Comparison of ENCODE assay signal across 1 cellular context in the genomic region with DNA sequence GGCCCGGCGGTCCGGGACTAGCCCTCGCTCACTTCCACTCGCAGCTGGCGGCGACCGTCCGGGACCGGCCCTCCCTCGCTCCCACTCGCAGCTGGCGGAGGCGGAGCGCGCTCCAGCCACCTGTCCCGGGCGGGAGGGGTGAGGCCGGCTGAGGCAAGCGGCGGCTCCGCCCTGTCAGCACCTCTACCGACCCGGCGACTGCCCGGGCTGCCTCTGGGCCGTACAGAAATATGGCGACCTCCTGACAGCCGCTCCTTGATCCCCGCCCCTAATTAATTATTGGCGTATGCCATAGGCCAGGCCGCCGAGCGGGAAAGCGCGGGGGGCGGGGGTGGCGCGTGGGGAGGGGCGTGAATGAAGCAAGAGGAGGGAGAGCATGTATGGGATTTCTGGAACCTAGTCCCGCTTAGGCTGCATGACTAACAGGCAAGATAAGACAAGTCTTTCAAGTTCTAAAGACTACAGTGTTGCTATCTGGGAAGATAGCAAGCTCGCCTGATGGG.
A peak's percentile ranks its signal among the peaks of the same experiment; 100 is the strongest.
TF ChIP-seq lines count a peak whose summit lies in the region.

TSS of gene MORC4 (minus strand) at position 200 of the 503 bp plus-strand sequence. CDS start 243 bp downstream, outside the sequence.

TF ChIP-seq in HEK293, 187 proteins besides CTCF, POLR2A, EP300 and RAD21 (continued from another document and continues in another):
- TF ChIP-seq ZNF133 (tag by site-specific recombination; IDR thresholded peaks at IDR 0.05), result no peak
- TF ChIP-seq ZNF521 (tag by site-specific recombination; IDR thresholded peaks at IDR 0.05), result no peak
- TF ChIP-seq, protein P1, sequence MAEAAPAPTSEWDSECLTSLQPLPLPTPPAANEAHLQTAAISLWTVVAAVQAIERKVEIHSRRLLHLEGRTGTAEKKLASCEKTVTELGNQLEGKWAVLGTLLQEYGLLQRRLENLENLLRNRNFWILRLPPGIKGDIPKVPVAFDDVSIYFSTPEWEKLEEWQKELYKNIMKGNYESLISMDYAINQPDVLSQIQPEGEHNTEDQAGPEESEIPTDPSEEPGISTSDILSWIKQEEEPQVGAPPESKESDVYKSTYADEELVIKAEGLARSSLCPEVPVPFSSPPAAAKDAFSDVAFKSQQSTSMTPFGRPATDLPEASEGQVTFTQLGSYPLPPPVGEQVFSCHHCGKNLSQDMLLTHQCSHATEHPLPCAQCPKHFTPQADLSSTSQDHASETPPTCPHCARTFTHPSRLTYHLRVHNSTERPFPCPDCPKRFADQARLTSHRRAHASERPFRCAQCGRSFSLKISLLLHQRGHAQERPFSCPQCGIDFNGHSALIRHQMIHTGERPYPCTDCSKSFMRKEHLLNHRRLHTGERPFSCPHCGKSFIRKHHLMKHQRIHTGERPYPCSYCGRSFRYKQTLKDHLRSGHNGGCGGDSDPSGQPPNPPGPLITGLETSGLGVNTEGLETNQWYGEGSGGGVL (tag by site-specific recombination; IDR thresholded peaks at IDR 0.05), result no peak
- TF ChIP-seq IKZF3 (tag by site-specific recombination; IDR thresholded peaks at IDR 0.05), result no peak
- TF ChIP-seq ZSCAN23 (tag by site-specific recombination; IDR thresholded peaks at IDR 0.05), result no peak
- TF ChIP-seq ZNF280D (tag by site-specific recombination; IDR thresholded peaks at IDR 0.05), result no peak
- TF ChIP-seq ZIC2 (tag by site-specific recombination; IDR thresholded peaks at IDR 0.05), result no peak
- TF ChIP-seq ZNF350 (tag by site-specific recombination; IDR thresholded peaks at IDR 0.05), result no peak
- TF ChIP-seq GLI2 (tag by site-specific recombination; IDR thresholded peaks at IDR 0.05; ENCODE audit: borderline replicate concordance, low read depth), result no peak
- TF ChIP-seq ZNF280C (tag by site-specific recombination; IDR thresholded peaks at IDR 0.05), result no peak
- TF ChIP-seq ZNF843 (tag by site-specific recombination; IDR thresholded peaks at IDR 0.05), result no peak
- TF ChIP-seq ZNF571 (tag by site-specific recombination; IDR thresholded peaks at IDR 0.05), result no peak
- no peak for TF ChIP-seq ZSCAN18 (tag by site-specific recombination; IDR thresholded peaks at IDR 0.05)
- TF ChIP-seq, protein P2, sequence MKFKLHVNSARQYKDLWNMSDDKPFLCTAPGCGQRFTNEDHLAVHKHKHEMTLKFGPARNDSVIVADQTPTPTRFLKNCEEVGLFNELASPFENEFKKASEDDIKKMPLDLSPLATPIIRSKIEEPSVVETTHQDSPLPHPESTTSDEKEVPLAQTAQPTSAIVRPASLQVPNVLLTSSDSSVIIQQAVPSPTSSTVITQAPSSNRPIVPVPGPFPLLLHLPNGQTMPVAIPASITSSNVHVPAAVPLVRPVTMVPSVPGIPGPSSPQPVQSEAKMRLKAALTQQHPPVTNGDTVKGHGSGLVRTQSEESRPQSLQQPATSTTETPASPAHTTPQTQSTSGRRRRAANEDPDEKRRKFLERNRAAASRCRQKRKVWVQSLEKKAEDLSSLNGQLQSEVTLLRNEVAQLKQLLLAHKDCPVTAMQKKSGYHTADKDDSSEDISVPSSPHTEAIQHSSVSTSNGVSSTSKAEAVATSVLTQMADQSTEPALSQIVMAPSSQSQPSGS (tag by site-specific recombination; IDR thresholded peaks at IDR 0.05; ENCODE audit: low read depth), result no peak
- TF ChIP-seq ZNF639 (tag by site-specific recombination; IDR thresholded peaks at IDR 0.05), result no peak
- TF ChIP-seq ZNF510 (tag by site-specific recombination; IDR thresholded peaks at IDR 0.05; ENCODE audit: insufficient replicate concordance), result no peak
- TF ChIP-seq ZBTB17 (tag by site-specific recombination; IDR thresholded peaks at IDR 0.05), result no peak
- no peak for TF ChIP-seq ZSCAN30 (tag by site-specific recombination; IDR thresholded peaks at IDR 0.05)
- TF ChIP-seq ZNF221 (tag by site-specific recombination; IDR thresholded peaks at IDR 0.05; ENCODE audit: borderline replicate concordance), result no peak
- TF ChIP-seq YY1 (tag by site-specific recombination; IDR thresholded peaks at IDR 0.05), result no peak
- TF ChIP-seq HOXC10 (CRISPR knock-in tag; IDR thresholded peaks at IDR 0.05), result no peak
- no peak for TF ChIP-seq ZNF37A (tag by site-specific recombination; IDR thresholded peaks at IDR 0.05)
- TF ChIP-seq ZNF488 (tag by site-specific recombination; IDR thresholded peaks at IDR 0.05), result no peak
- TF ChIP-seq, protein P3, sequence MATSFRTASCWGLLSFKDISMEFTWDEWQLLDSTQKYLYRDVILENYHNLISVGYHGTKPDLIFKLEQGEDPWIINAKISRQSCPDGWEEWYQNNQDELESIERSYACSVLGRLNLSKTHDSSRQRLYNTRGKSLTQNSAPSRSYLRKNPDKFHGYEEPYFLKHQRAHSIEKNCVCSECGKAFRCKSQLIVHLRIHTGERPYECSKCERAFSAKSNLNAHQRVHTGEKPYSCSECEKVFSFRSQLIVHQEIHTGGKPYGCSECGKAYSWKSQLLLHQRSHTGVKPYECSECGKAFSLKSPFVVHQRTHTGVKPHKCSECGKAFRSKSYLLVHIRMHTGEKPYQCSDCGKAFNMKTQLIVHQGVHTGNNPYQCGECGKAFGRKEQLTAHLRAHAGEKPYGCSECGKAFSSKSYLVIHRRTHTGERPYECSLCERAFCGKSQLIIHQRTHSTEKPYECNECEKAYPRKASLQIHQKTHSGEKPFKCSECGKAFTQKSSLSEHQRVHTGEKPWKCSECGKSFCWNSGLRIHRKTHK (tag by site-specific recombination; IDR thresholded peaks at IDR 0.05), result no peak
- peak; percentile 39; the same call in 1 of the 2 replicates for TF ChIP-seq KLF9 (tag by site-specific recombination; IDR thresholded peaks at IDR 0.05; ENCODE audit: low read depth)
- TF ChIP-seq ZNF626 (tag by site-specific recombination; IDR thresholded peaks at IDR 0.05), result no peak
- TF ChIP-seq GLIS2 (tag by site-specific recombination; IDR thresholded peaks at IDR 0.05), result peak; percentile 28; the same call in 1 of the 2 replicates
- TF ChIP-seq KLF17 (tag by site-specific recombination; IDR thresholded peaks at IDR 0.05), result no peak
- TF ChIP-seq ZNF132 (tag by site-specific recombination; IDR thresholded peaks at IDR 0.05; ENCODE audit: borderline replicate concordance), result no peak
- 0 out of 2 replicates have a peak, but pooled peaks have one; percentile 31 for TF ChIP-seq ZXDB (tag by site-specific recombination; IDR thresholded peaks at IDR 0.05)
- TF ChIP-seq ZNF18 (tag by site-specific recombination; IDR thresholded peaks at IDR 0.05), result no peak
- TF ChIP-seq MZF1 (tag by site-specific recombination; IDR thresholded peaks at IDR 0.05; ENCODE audit: borderline replicate concordance), result no peak
- no peak for TF ChIP-seq ZNF426 (tag by site-specific recombination; IDR thresholded peaks at IDR 0.05)
- no peak for TF ChIP-seq ZNF623 (tag by site-specific recombination; IDR thresholded peaks at IDR 0.05)
- no peak for TF ChIP-seq ZNF157 (tag by site-specific recombination; IDR thresholded peaks at IDR 0.05)
- TF ChIP-seq ZNF624 (tag by site-specific recombination; IDR thresholded peaks at IDR 0.05), result no peak
- no peak for TF ChIP-seq ZBTB7A (tag by site-specific recombination; IDR thresholded peaks at IDR 0.05; ENCODE audit: low read depth)
- no peak for TF ChIP-seq ZNF585B (tag by site-specific recombination; IDR thresholded peaks at IDR 0.05)
- no peak for TF ChIP-seq ZNF24 (tag by site-specific recombination; IDR thresholded peaks at IDR 0.05)
- peak; percentile 59 for TF ChIP-seq ZFHX2 (tag by site-specific recombination; conservative IDR thresholded peaks at IDR 0.05)
- no peak for TF ChIP-seq ZNF324 (tag by site-specific recombination; IDR thresholded peaks at IDR 0.05)
- TF ChIP-seq, protein P4, sequence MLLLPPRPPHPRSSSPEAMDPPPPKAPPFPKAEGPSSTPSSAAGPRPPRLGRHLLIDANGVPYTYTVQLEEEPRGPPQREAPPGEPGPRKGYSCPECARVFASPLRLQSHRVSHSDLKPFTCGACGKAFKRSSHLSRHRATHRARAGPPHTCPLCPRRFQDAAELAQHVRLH (tag by site-specific recombination; IDR thresholded peaks at IDR 0.05), result no peak
- no peak for TF ChIP-seq ZNF175 (tag by site-specific recombination; IDR thresholded peaks at IDR 0.05)
- TF ChIP-seq ZNF660 (tag by site-specific recombination; IDR thresholded peaks at IDR 0.05), result peak; percentile 17; the same call in 1 of the 2 replicates
- no peak for TF ChIP-seq ZNF416 (tag by site-specific recombination; IDR thresholded peaks at IDR 0.05)
- TF ChIP-seq ZNF140 (tag by site-specific recombination; IDR thresholded peaks at IDR 0.05), result no peak
